Comparison of ENCODE assay signal across 2 cellular contexts in the genomic region with DNA sequence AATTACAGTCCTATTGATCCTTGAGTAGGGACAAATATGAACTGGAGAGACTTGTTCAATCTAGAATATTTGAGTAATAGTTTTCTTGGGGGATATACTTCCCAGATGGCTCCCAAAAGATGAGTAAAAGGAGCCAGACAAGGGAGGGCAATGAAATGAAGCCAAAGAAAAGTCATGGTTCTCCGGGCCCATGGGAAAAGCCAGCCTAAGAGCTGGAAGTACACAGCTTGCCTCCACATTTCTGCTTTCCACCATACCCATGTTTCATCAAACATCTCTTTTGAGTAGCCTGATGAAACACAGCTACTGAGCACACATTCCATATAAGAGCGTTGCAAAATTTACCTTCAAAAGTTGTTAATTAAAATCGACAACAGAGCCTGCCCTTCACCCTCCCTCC.
TF ChIP-seq lines count a peak whose summit lies in the region.

No MANE protein-coding gene starts in this region.

TF ChIP-seq in H1, 55 proteins besides CTCF, POLR2A, EP300 and RAD21 (continued from another document):
- TF ChIP-seq ZNF274 (IDR thresholded peaks at IDR 0.05; ENCODE audit: borderline replicate concordance, extremely low read depth, low read length) = no peak
- TF ChIP-seq HDAC6 (IDR thresholded peaks at IDR 0.05; ENCODE audit: low read depth, low read length) = no peak
- TF ChIP-seq CHD1 (IDR thresholded peaks at IDR 0.05; ENCODE audit: low read depth, low read length) = no peak
- TF ChIP-seq FOSL1 (IDR thresholded peaks at IDR 0.05; ENCODE audit: insufficient read depth, low read depth, low read length) = no peak
- no peak for TF ChIP-seq BRCA1 (IDR thresholded peaks at IDR 0.05; ENCODE audit: low read depth, low read length)
- TF ChIP-seq RBBP5 (IDR thresholded peaks at IDR 0.05; ENCODE audit: borderline replicate concordance, low read depth, low read length) = no peak
- TF ChIP-seq CBX8 (IDR thresholded peaks at IDR 0.05; ENCODE audit: borderline replicate concordance, low read depth, low read length) = no peak
- TF ChIP-seq KDM4A (IDR thresholded peaks at IDR 0.05; ENCODE audit: low read depth, low read length, severe bottlenecking) = no peak
- no peak for TF ChIP-seq NRF1 (IDR thresholded peaks at IDR 0.05; ENCODE audit: low read depth, low read length)
- TF ChIP-seq SIN3A (conservative IDR thresholded peaks at IDR 0.05 in 1 of 2, IDR thresholded peaks at IDR 0.05 in 1 of 2; ENCODE audit: low read depth in 1 of 2, low read length in 2 of 2) = no peak
- no peak for TF ChIP-seq GTF2F1 (IDR thresholded peaks at IDR 0.05; ENCODE audit: borderline replicate concordance, low read depth, low read length)
- no peak for TF ChIP-seq SAP30 (IDR thresholded peaks at IDR 0.05; ENCODE audit: insufficient read depth, insufficient replicate concordance, low read length)
- no peak for TF ChIP-seq HDAC2 (IDR thresholded peaks at IDR 0.05; ENCODE audit: borderline replicate concordance in 1 of 2, low read depth in 2 of 2, low read length in 2 of 2)
- no peak for TF ChIP-seq TEAD4 (IDR thresholded peaks at IDR 0.05; ENCODE audit: low read depth, low read length)

TF ChIP-seq in GM23338, 12 proteins besides CTCF, POLR2A, EP300 and RAD21 (continued from another document):
- TF ChIP-seq, protein P1, sequence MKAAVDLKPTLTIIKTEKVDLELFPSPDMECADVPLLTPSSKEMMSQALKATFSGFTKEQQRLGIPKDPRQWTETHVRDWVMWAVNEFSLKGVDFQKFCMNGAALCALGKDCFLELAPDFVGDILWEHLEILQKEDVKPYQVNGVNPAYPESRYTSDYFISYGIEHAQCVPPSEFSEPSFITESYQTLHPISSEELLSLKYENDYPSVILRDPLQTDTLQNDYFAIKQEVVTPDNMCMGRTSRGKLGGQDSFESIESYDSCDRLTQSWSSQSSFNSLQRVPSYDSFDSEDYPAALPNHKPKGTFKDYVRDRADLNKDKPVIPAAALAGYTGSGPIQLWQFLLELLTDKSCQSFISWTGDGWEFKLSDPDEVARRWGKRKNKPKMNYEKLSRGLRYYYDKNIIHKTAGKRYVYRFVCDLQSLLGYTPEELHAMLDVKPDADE (IDR thresholded peaks at IDR 0.05) = no peak
- TF ChIP-seq, protein P2, sequence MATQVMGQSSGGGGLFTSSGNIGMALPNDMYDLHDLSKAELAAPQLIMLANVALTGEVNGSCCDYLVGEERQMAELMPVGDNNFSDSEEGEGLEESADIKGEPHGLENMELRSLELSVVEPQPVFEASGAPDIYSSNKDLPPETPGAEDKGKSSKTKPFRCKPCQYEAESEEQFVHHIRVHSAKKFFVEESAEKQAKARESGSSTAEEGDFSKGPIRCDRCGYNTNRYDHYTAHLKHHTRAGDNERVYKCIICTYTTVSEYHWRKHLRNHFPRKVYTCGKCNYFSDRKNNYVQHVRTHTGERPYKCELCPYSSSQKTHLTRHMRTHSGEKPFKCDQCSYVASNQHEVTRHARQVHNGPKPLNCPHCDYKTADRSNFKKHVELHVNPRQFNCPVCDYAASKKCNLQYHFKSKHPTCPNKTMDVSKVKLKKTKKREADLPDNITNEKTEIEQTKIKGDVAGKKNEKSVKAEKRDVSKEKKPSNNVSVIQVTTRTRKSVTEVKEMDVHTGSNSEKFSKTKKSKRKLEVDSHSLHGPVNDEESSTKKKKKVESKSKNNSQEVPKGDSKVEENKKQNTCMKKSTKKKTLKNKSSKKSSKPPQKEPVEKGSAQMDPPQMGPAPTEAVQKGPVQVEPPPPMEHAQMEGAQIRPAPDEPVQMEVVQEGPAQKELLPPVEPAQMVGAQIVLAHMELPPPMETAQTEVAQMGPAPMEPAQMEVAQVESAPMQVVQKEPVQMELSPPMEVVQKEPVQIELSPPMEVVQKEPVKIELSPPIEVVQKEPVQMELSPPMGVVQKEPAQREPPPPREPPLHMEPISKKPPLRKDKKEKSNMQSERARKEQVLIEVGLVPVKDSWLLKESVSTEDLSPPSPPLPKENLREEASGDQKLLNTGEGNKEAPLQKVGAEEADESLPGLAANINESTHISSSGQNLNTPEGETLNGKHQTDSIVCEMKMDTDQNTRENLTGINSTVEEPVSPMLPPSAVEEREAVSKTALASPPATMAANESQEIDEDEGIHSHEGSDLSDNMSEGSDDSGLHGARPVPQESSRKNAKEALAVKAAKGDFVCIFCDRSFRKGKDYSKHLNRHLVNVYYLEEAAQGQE (IDR thresholded peaks at IDR 0.05; ENCODE audit: unreplicated experiment) = no peak
- TF ChIP-seq NANOG (IDR thresholded peaks at IDR 0.05; ENCODE audit: borderline replicate concordance) = no peak
- TF ChIP-seq CREB1 (CRISPR knock-in tag; IDR thresholded peaks at IDR 0.05; ENCODE audit: low read depth) = no peak
TF ChIP-seq in GM23338: peak in this region for 0.
